In the genomic region with DNA sequence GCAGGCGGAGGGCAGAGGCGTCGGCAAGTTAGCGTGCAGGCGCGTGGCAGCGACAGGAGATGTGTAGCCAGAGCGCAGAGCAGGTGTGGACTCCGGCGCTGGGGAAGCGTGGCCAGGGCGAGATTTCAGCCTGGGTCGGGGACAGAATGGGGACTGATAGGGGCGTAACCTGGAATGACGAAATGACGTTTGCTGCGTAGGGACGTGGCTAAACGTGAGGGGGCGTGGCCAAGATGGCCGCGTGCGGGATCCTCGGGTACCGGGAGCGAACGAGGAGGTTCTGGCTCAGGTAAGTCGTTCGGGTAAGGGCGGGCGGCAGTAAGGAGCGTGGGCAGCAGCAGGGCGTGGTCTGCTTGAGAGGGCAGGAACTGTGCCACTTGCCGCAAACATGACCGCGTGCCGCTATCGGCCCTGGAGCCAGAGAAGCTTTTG, we compare ENCODE assay signal across 1 cellular context.
A peak's percentile ranks its signal among the peaks of the same experiment; 100 is the strongest.
TF ChIP-seq lines count a peak whose summit lies in the region.

No MANE protein-coding gene starts in this region.

TF ChIP-seq in K562, 482 proteins besides CTCF, POLR2A, EP300 and RAD21 (continued from another document and continues in another):
- TF ChIP-seq, protein P1, sequence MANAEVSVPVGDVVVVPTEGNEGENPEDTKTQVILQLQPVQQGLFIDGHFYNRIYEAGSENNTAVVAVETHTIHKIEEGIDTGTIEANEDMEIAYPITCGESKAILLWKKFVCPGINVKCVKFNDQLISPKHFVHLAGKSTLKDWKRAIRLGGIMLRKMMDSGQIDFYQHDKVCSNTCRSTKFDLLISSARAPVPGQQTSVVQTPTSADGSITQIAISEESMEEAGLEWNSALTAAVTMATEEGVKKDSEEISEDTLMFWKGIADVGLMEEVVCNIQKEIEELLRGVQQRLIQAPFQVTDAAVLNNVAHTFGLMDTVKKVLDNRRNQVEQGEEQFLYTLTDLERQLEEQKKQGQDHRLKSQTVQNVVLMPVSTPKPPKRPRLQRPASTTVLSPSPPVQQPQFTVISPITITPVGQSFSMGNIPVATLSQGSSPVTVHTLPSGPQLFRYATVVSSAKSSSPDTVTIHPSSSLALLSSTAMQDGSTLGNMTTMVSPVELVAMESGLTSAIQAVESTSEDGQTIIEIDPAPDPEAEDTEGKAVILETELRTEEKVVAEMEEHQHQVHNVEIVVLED (CRISPR knock-in tag; IDR thresholded peaks at IDR 0.05): peak; percentile 90
- TF ChIP-seq PURB (CRISPR knock-in tag; IDR thresholded peaks at IDR 0.05; ENCODE audit: low read depth): no peak
- no peak for TF ChIP-seq XRCC5 (IDR thresholded peaks at IDR 0.05; ENCODE audit: low read depth, low read length)
- TF ChIP-seq SP2 (IDR thresholded peaks at IDR 0.05; ENCODE audit: extremely low read depth, low read depth, low read length, poor library complexity, severe bottlenecking): no peak
- TF ChIP-seq FOXA1 (IDR thresholded peaks at IDR 0.05; ENCODE audit: borderline replicate concordance): no peak
- no peak for TF ChIP-seq RB1 (IDR thresholded peaks at IDR 0.05; ENCODE audit: low read depth)
- TF ChIP-seq, protein P2, sequence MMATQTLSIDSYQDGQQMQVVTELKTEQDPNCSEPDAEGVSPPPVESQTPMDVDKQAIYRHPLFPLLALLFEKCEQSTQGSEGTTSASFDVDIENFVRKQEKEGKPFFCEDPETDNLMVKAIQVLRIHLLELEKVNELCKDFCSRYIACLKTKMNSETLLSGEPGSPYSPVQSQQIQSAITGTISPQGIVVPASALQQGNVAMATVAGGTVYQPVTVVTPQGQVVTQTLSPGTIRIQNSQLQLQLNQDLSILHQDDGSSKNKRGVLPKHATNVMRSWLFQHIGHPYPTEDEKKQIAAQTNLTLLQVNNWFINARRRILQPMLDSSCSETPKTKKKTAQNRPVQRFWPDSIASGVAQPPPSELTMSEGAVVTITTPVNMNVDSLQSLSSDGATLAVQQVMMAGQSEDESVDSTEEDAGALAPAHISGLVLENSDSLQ (IDR thresholded peaks at IDR 0.05): peak; percentile 72
- no peak for TF ChIP-seq ZNF174 (CRISPR knock-in tag; IDR thresholded peaks at IDR 0.05)
- TF ChIP-seq NFIX (CRISPR knock-in tag; IDR thresholded peaks at IDR 0.05; ENCODE audit: low read depth): no peak
- peak; percentile 49 for TF ChIP-seq TAF1 (IDR thresholded peaks at IDR 0.05; ENCODE audit: control insufficient read depth, extremely low read depth, insufficient read depth, low read length, severe bottlenecking)
- TF ChIP-seq TAL1 (IDR thresholded peaks at IDR 0.05): no peak
- no peak for TF ChIP-seq TRIM28 (IDR thresholded peaks at IDR 0.05)
- peak; percentile 76; the same call in 1 of the 2 replicates for TF ChIP-seq CREB1 (IDR thresholded peaks at IDR 0.05)
- TF ChIP-seq CREB1 (CRISPR knock-in tag; IDR thresholded peaks at IDR 0.05): peak; percentile 75
- no peak for TF ChIP-seq ZBTB8A (IDR thresholded peaks at IDR 0.05; ENCODE audit: partially characterized antibody)
- TF ChIP-seq, protein P3, sequence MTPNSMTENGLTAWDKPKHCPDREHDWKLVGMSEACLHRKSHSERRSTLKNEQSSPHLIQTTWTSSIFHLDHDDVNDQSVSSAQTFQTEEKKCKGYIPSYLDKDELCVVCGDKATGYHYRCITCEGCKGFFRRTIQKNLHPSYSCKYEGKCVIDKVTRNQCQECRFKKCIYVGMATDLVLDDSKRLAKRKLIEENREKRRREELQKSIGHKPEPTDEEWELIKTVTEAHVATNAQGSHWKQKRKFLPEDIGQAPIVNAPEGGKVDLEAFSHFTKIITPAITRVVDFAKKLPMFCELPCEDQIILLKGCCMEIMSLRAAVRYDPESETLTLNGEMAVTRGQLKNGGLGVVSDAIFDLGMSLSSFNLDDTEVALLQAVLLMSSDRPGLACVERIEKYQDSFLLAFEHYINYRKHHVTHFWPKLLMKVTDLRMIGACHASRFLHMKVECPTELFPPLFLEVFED (CRISPR knock-in tag; conservative IDR thresholded peaks at IDR 0.05): no peak; the same call in 1 of the 2 replicates
- no peak for TF ChIP-seq ETS2 (tag; IDR thresholded peaks at IDR 0.05; ENCODE audit: borderline replicate concordance, poor library complexity, severe bottlenecking)
- TF ChIP-seq, protein P4, sequence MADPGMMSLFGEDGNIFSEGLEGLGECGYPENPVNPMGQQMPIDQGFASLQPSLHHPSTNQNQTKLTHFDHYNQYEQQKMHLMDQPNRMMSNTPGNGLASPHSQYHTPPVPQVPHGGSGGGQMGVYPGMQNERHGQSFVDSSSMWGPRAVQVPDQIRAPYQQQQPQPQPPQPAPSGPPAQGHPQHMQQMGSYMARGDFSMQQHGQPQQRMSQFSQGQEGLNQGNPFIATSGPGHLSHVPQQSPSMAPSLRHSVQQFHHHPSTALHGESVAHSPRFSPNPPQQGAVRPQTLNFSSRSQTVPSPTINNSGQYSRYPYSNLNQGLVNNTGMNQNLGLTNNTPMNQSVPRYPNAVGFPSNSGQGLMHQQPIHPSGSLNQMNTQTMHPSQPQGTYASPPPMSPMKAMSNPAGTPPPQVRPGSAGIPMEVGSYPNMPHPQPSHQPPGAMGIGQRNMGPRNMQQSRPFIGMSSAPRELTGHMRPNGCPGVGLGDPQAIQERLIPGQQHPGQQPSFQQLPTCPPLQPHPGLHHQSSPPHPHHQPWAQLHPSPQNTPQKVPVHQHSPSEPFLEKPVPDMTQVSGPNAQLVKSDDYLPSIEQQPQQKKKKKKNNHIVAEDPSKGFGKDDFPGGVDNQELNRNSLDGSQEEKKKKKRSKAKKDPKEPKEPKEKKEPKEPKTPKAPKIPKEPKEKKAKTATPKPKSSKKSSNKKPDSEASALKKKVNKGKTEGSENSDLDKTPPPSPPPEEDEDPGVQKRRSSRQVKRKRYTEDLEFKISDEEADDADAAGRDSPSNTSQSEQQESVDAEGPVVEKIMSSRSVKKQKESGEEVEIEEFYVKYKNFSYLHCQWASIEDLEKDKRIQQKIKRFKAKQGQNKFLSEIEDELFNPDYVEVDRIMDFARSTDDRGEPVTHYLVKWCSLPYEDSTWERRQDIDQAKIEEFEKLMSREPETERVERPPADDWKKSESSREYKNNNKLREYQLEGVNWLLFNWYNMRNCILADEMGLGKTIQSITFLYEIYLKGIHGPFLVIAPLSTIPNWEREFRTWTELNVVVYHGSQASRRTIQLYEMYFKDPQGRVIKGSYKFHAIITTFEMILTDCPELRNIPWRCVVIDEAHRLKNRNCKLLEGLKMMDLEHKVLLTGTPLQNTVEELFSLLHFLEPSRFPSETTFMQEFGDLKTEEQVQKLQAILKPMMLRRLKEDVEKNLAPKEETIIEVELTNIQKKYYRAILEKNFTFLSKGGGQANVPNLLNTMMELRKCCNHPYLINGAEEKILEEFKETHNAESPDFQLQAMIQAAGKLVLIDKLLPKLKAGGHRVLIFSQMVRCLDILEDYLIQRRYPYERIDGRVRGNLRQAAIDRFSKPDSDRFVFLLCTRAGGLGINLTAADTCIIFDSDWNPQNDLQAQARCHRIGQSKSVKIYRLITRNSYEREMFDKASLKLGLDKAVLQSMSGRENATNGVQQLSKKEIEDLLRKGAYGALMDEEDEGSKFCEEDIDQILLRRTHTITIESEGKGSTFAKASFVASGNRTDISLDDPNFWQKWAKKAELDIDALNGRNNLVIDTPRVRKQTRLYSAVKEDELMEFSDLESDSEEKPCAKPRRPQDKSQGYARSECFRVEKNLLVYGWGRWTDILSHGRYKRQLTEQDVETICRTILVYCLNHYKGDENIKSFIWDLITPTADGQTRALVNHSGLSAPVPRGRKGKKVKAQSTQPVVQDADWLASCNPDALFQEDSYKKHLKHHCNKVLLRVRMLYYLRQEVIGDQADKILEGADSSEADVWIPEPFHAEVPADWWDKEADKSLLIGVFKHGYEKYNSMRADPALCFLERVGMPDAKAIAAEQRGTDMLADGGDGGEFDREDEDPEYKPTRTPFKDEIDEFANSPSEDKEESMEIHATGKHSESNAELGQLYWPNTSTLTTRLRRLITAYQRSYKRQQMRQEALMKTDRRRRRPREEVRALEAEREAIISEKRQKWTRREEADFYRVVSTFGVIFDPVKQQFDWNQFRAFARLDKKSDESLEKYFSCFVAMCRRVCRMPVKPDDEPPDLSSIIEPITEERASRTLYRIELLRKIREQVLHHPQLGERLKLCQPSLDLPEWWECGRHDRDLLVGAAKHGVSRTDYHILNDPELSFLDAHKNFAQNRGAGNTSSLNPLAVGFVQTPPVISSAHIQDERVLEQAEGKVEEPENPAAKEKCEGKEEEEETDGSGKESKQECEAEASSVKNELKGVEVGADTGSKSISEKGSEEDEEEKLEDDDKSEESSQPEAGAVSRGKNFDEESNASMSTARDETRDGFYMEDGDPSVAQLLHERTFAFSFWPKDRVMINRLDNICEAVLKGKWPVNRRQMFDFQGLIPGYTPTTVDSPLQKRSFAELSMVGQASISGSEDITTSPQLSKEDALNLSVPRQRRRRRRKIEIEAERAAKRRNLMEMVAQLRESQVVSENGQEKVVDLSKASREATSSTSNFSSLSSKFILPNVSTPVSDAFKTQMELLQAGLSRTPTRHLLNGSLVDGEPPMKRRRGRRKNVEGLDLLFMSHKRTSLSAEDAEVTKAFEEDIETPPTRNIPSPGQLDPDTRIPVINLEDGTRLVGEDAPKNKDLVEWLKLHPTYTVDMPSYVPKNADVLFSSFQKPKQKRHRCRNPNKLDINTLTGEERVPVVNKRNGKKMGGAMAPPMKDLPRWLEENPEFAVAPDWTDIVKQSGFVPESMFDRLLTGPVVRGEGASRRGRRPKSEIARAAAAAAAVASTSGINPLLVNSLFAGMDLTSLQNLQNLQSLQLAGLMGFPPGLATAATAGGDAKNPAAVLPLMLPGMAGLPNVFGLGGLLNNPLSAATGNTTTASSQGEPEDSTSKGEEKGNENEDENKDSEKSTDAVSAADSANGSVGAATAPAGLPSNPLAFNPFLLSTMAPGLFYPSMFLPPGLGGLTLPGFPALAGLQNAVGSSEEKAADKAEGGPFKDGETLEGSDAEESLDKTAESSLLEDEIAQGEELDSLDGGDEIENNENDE (IDR thresholded peaks at IDR 0.05; ENCODE audit: low read depth, low read length): no peak
- TF ChIP-seq ZNF445 (CRISPR knock-in tag; IDR thresholded peaks at IDR 0.05; ENCODE audit: low read depth): no peak
- TF ChIP-seq ZSCAN32 (CRISPR knock-in tag; IDR thresholded peaks at IDR 0.05): no peak
- no peak for TF ChIP-seq HDAC6 (IDR thresholded peaks at IDR 0.05; ENCODE audit: low read depth, low read length)
- TF ChIP-seq ZNF830 (CRISPR knock-in tag; IDR thresholded peaks at IDR 0.05): no peak
- no peak for TF ChIP-seq CBFA2T3 (IDR thresholded peaks at IDR 0.05)
- TF ChIP-seq ZNF134 (CRISPR knock-in tag; conservative IDR thresholded peaks at IDR 0.05): no peak
- peak; percentile 74 for TF ChIP-seq C11orf30 (IDR thresholded peaks at IDR 0.05; ENCODE audit: low read depth)
- TF ChIP-seq CHCHD3 (CRISPR knock-in tag; IDR thresholded peaks at IDR 0.05): no peak
- peak; percentile 45 to 51; a peak in 3 of 4 replicates for TF ChIP-seq FOXK2 (conservative IDR thresholded peaks at IDR 0.05 in 1 of 2, IDR thresholded peaks at IDR 0.05 in 1 of 2; ENCODE audit: low read depth in 2 of 2)
- TF ChIP-seq ZFX (CRISPR knock-in tag; IDR thresholded peaks at IDR 0.05): peak; percentile 44
- TF ChIP-seq FOXP1 (CRISPR knock-in tag; IDR thresholded peaks at IDR 0.05): peak; percentile 58; the same call in 1 of the 2 replicates
- TF ChIP-seq TAF7 (tag; IDR thresholded peaks at IDR 0.05): no peak; the same call in 1 of the 2 replicates
- TF ChIP-seq, protein P5, sequence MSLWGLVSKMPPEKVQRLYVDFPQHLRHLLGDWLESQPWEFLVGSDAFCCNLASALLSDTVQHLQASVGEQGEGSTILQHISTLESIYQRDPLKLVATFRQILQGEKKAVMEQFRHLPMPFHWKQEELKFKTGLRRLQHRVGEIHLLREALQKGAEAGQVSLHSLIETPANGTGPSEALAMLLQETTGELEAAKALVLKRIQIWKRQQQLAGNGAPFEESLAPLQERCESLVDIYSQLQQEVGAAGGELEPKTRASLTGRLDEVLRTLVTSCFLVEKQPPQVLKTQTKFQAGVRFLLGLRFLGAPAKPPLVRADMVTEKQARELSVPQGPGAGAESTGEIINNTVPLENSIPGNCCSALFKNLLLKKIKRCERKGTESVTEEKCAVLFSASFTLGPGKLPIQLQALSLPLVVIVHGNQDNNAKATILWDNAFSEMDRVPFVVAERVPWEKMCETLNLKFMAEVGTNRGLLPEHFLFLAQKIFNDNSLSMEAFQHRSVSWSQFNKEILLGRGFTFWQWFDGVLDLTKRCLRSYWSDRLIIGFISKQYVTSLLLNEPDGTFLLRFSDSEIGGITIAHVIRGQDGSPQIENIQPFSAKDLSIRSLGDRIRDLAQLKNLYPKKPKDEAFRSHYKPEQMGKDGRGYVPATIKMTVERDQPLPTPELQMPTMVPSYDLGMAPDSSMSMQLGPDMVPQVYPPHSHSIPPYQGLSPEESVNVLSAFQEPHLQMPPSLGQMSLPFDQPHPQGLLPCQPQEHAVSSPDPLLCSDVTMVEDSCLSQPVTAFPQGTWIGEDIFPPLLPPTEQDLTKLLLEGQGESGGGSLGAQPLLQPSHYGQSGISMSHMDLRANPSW (CRISPR knock-in tag; IDR thresholded peaks at IDR 0.05): no peak
- TF ChIP-seq HDGF (IDR thresholded peaks at IDR 0.05): no peak
- no peak for TF ChIP-seq ZNF444 (CRISPR knock-in tag; IDR thresholded peaks at IDR 0.05)
- TF ChIP-seq KAT2B (IDR thresholded peaks at IDR 0.05; ENCODE audit: low read depth, low read length): no peak
- TF ChIP-seq CTBP1 (IDR thresholded peaks at IDR 0.05; ENCODE audit: borderline replicate concordance): no peak
- peak; percentile 14; the same call in 1 of the 2 replicates for TF ChIP-seq SUPT5H (IDR thresholded peaks at IDR 0.05)
- no peak for TF ChIP-seq SMARCA5 (IDR thresholded peaks at IDR 0.05)
- TF ChIP-seq ZNF695 (CRISPR knock-in tag; IDR thresholded peaks at IDR 0.05): no peak
- TF ChIP-seq, protein P6, sequence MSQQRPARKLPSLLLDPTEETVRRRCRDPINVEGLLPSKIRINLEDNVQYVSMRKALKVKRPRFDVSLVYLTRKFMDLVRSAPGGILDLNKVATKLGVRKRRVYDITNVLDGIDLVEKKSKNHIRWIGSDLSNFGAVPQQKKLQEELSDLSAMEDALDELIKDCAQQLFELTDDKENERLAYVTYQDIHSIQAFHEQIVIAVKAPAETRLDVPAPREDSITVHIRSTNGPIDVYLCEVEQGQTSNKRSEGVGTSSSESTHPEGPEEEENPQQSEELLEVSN (IDR thresholded peaks at IDR 0.05; ENCODE audit: borderline replicate concordance in 1 of 2, extremely low read depth in 1 of 2, insufficient read depth in 1 of 2, insufficient read length in 1 of 2, low read depth in 1 of 2, low read length in 1 of 2, poor library complexity in 1 of 2, severe bottlenecking in 1 of 2): peak in 1 of 2 experiments; percentile 2
